8 cellular contexts compared by ENCODE assay signal in the genomic region with DNA sequence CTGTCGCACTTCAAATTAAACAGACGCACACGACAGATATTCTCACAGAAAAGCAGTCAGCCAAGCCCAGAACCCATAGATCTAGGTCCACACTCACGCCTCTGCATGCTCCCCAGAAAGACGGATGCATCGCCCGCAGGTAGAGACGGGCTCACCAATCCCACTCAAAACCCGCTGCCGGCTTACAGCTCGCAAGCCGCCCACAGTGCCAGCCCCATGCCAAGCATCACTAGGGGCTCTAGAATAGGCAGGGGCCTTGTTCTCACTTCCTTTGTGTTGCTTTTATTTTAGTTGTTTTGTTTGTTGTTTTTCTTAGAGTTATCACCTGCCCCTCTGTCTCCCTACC. TPM values are rescaled to one million over a fixed set of nuclear protein-coding genes. Genes with fewer than 3 reads are reported as not detected.
DNase-seq lines count a peak whose midpoint lies in the region; ATAC-seq and TF ChIP-seq lines count a peak whose summit lies in the region.

No MANE protein-coding gene starts in this region.

- TF ChIP-seq POLR2A in breast epithelium (IDR thresholded peaks at IDR 0.05) = no peak
- TF ChIP-seq POLR2A in tibial nerve (IDR thresholded peaks at IDR 0.05) = no peak

- H3K4me3 ChIP-seq in breast epithelium = peak overlapping the region; percentile 77 to 92 (median 90)
- H3K4me3 ChIP-seq in lower lobe of right lung = peak overlapping the region; percentile 69
- peak overlapping the region; percentile 45 to 96 (median 77) for H3K4me3 ChIP-seq in tibial nerve

- no peak overlapping the region for H3K27ac ChIP-seq in breast epithelium
- H3K27ac ChIP-seq in lower lobe of right lung = no peak overlapping the region
- H3K27ac ChIP-seq in tibial nerve = peak overlapping the region in 3 of 4 donors; percentile 43 to 91 (median 80)

- no peaks in the 10 kb centered on the region for H3K36me3 Mint-ChIP-seq in activated CD8-positive, alpha-beta memory T cell treated with anti-CD3 and anti-CD28 coated beads, Interleukin-2, amount 10 ng/mL, durations not matched to agents 7 days and 5 days

- no peak overlapping the region for H3K27ac Mint-ChIP-seq in activated CD8-positive, alpha-beta memory T cell treated with anti-CD3 and anti-CD28 coated beads, Interleukin-2, amount 10 ng/mL, durations not matched to agents 7 days and 5 days

- peak overlapping the region; percentile 75 for H3K4me3 Mint-ChIP-seq in activated CD8-positive, alpha-beta memory T cell treated with anti-CD3 and anti-CD28 coated beads, Interleukin-2, amount 10 ng/mL, durations not matched to agents 7 days and 5 days

- TF ChIP-seq CTCF in breast epithelium (IDR thresholded peaks at IDR 0.05) (no peak), lower lobe of right lung (IDR thresholded peaks at IDR 0.05) (no peak), tibial nerve (IDR thresholded peaks at IDR 0.05) (no peak)

- peaks cover 13% of the 10 kb centered on the region for H3K4me1 Mint-ChIP-seq in activated CD8-positive, alpha-beta memory T cell treated with anti-CD3 and anti-CD28 coated beads, Interleukin-2, amount 10 ng/mL, durations not matched to agents 7 days and 5 days

- peak; percentile 17 for ATAC-seq in activated CD8-positive, alpha-beta memory T cell treated with anti-CD3 and anti-CD28 coated beads, Interleukin-2, amount 10 ng/mL, durations not matched to agents 7 days and 5 days
- ATAC-seq in lower lobe of right lung (peak in 1 of 2 donors; percentile 16), HG02970 (IDR thresholded peaks at IDR 0.05; ENCODE audit: low FRiP score, unreplicated experiment) (no peak), left colon (no peak)

- 30 to 32% methylated on average over 12 of the region's 12 CpGs for WGBS in tibial nerve, 2 donors

- no peak for TF ChIP-seq EP300 in tibial nerve (IDR thresholded peaks at IDR 0.05)

- H3K4me1 ChIP-seq in breast epithelium (no peaks in the 10 kb centered on the region), lower lobe of right lung (no peaks in the 10 kb centered on the region), tibial nerve (peaks cover 0 to 14% (median 5%) of the 10 kb centered on the region in 4 donors)

- CTCF ChIA-PET in activated CD8-positive, alpha-beta memory T cell treated with anti-CD3 and anti-CD28 coated beads, Interleukin-2, amount 10 ng/mL, durations not matched to agents 7 days and 5 days (lab: Charles Lee) = interaction anchor here (1.3 kb wide), 1 partner anchor 8 kb away, joined by 3 read pairs; no protein-coding TSS in a partner anchor

- H3K27me3 Mint-ChIP-seq in activated CD8-positive, alpha-beta memory T cell treated with anti-CD3 and anti-CD28 coated beads, Interleukin-2, amount 10 ng/mL, durations not matched to agents 7 days and 5 days = peaks cover 24% of the 10 kb centered on the region

- H3K36me3 ChIP-seq in breast epithelium (no peaks in the 10 kb centered on the region), lower lobe of right lung (no peaks in the 10 kb centered on the region), tibial nerve (no peaks in the 10 kb centered on the region)

- H3K27me3 ChIP-seq in breast epithelium (no peaks in the 10 kb centered on the region), lower lobe of right lung (ENCODE audit: low read depth) (peaks cover 12% of the 10 kb centered on the region), tibial nerve (no peaks in the 10 kb centered on the region)

- intact Hi-C loops in breast epithelium (cut with DNase I; ENCODE audit: low total_unique reads) (no loop called here), lower lobe of right lung (cut with DNase I) (no loop called here), left colon (cut with DNase I, micrococcal nuclease) (no loop called here)

- no peak for DNase-seq in activated CD8-positive, alpha-beta memory T cell treated with anti-CD3 and anti-CD28 coated beads, Interleukin-2, amount 10 ng/mL, durations not matched to agents 7 days and 5 days
- DNase-seq in activated CD8-positive, alpha-beta memory T cell treated with anti-CD3 and anti-CD28 coated beads, Interleukin-2, amount 50 U/mL, for 48 hours = no peak
- DNase-seq in breast epithelium (ENCODE audit: low spot score in 2 of 2) (no peak), lower lobe of right lung (no peak), tibial nerve (ENCODE audit: low spot score in 2 of 2) (no peak), left colon (no peak), SIG-M5 (lab: John Stamatoyannopoulos, UW) (no peak)

- no peaks in the 10 kb centered on the region for H3K9me3 ChIP-seq in breast epithelium
- no peaks in the 10 kb centered on the region for H3K9me3 ChIP-seq in lower lobe of right lung
- no peaks in the 10 kb centered on the region for H3K9me3 ChIP-seq in tibial nerve

- no peaks in the 10 kb centered on the region for H3K9me3 Mint-ChIP-seq in activated CD8-positive, alpha-beta memory T cell treated with anti-CD3 and anti-CD28 coated beads, Interleukin-2, amount 10 ng/mL, durations not matched to agents 7 days and 5 days (ENCODE audit: low read depth)

RNA-seq across cellular contexts. Expression of a gene that starts 0.3 kb away (rescaled TPM):
- 10 to 100 TPM in 1 of 2 experiments, 1 to 10 TPM in 1; 4.5 to 11.9 TPM for total RNA-seq in activated CD8-positive, alpha-beta memory T cell treated with anti-CD3 and anti-CD28 coated beads, Interleukin-2, amount 10 ng/mL, durations not matched to agents 7 days and 5 days
- total RNA-seq in breast epithelium (10 to 100 TPM; 25.3 to 77.8 (median 38.7) TPM), lower lobe of right lung (16.1 TPM), tibial nerve (10 to 100 TPM; 42.9 to 85.9 (median 54.8) TPM), left colon (10 to 100 TPM in 1 of 2 donors, 1 to 10 TPM in 1; 5.3 to 10.3 TPM)

RNA-seq across cellular contexts. Expression of a gene that starts 38.5 kb away (rescaled TPM):
- total RNA-seq in activated CD8-positive, alpha-beta memory T cell treated with anti-CD3 and anti-CD28 coated beads, Interleukin-2, amount 10 ng/mL, durations not matched to agents 7 days and 5 days = under 1 TPM in 1 of 2 experiments, not detected in 1; 0.26 TPM
- total RNA-seq in breast epithelium (10 to 100 TPM; 12.1 to 41.4 (median 19.5) TPM), lower lobe of right lung (1.4 TPM), tibial nerve (10 to 100 TPM in 3 of 4 donors, 1 to 10 TPM in 1; 5.9 to 18.6 (median 11.8) TPM), left colon (1 to 10 TPM; 7.5 to 7.6 TPM)

RNA-seq across cellular contexts. Expression of a gene that starts 56.0 kb away (rescaled TPM):
- 10 to 100 TPM; 20.9 to 22.5 TPM for total RNA-seq in activated CD8-positive, alpha-beta memory T cell treated with anti-CD3 and anti-CD28 coated beads, Interleukin-2, amount 10 ng/mL, durations not matched to agents 7 days and 5 days
- total RNA-seq in breast epithelium (10 to 100 TPM in 1 of 3 donors, 1 to 10 TPM in 2; 6.0 to 19.0 (median 7.2) TPM), lower lobe of right lung (12.3 TPM), tibial nerve (10 to 100 TPM in 2 of 4 donors, 1 to 10 TPM in 1, not detected in 1; 4.8 to 21.6 (median 11.0) TPM), left colon (1 to 10 TPM; 1.1 to 1.2 TPM)

Comparison
In these comparisons a context has a peak if more than half of its experiments do, and no peak if none do; other contexts are left out.
1. H3K27ac ChIP-seq: peak in tibial nerve (3 of 4); none in breast epithelium (0 of 2) and lower lobe of right lung (single experiment).
2. Peak in every context shown above with its lines, with median percentiles within 50 percentile points of each other: H3K4me3 ChIP-seq.